37 cellular contexts compared by ENCODE assay signal in genomic region chr1:23066075-23066474, GRCh38. TPM values are rescaled to one million over a fixed set of nuclear protein-coding genes. Genes with fewer than 3 reads are reported as not detected.
"Had no signal": no experiment of that assay in that cellular context is flagged by ENCODE, and none has a peak within 500 bp of the region (broad histone marks: within the 10 kb centered on the region; RNA-seq: fewer than 3 reads in every experiment).

No MANE protein-coding gene starts in this region.

- H3K27me3 ChIP-seq: ascending aorta had no signal

- H3K9me3 Mint-ChIP-seq: activated CD4-positive, alpha-beta memory T cell treated with anti-CD3 and anti-CD28 coated beads for 36 hours; activated CD4-positive, alpha-beta T cell treated with anti-CD3 and anti-CD28 coated beads, Interleukin-2, amount 10 ng/mL, durations not matched to agents 7 days and 5 days; activated CD8-positive, alpha-beta T cell treated with anti-CD3 and anti-CD28 coated beads for 36 hours; activated naive CD4-positive, alpha-beta T cell treated with anti-CD3 and anti-CD28 coated beads, Interleukin-2, amount 10 ng/mL, durations not matched to agents 7 days and 5 days; activated naive CD4-positive, alpha-beta T cell treated with anti-CD3 and anti-CD28 coated beads, Interleukin-2, amount 50 U/mL, for 24 hours; activated naive CD8-positive, alpha-beta T cell treated with anti-CD3 and anti-CD28 coated beads, Interleukin-2, amount 10 ng/mL, durations not matched to agents 7 days and 5 days; activated naive CD8-positive, alpha-beta T cell treated with anti-CD3 and anti-CD28 coated beads, Interleukin-2, amount 50 U/mL, for 24 hours; activated T-cell treated with anti-CD3 and anti-CD28 coated beads, Interleukin-2, amount 50 U/mL, for 4 hours; activated T-helper 2 cell treated with anti-CD3 and anti-CD28 coated beads, Interferon-gamma antibody, Interleukin-2, Interleukin-4, amounts not matched to agents 10 μg/mL and 5 μg/mL and 100 μg/mL, durations not matched to agents 14 hours and 24 hours and 36 hours; brain; T-helper 1 cell treated with Interleukin-12 subunit alpha and Interleukin-12 subunit beta and Interleukin-4 antibody, amounts not matched to agents 30 μg/mL and 1 μg/mL, for 36 hours; T-helper 2 cell treated with Interferon-gamma antibody and Interleukin-4, amounts not matched to agents 5 μg/mL and 100 μg/mL, for 36 hours had no signal

- ATAC-seq: activated CD4-positive, alpha-beta T cell treated with anti-CD3 and anti-CD28 coated beads for 36 hours; activated CD4-positive, CD25-positive, alpha-beta regulatory T cell treated with anti-CD3 and anti-CD28 coated beads, Interleukin-2, amount 50 U/mL, for 24 hours; activated CD8-positive, alpha-beta T cell treated with anti-CD3 and anti-CD28 coated beads for 36 hours; activated naive CD8-positive, alpha-beta T cell treated with anti-CD3 and anti-CD28 coated beads, Interleukin-2, amount 50 U/mL, for 24 hours; activated T-cell treated with anti-CD3 and anti-CD28 coated beads, Interleukin-2, amount 50 U/mL, for 4 hours had no signal

- H3K9me3 ChIP-seq: ascending aorta had no signal

- DNase-seq: activated CD4-positive, alpha-beta memory T cell treated with anti-CD3 and anti-CD28 coated beads for 36 hours; activated CD4-positive, alpha-beta T cell treated with anti-CD3 and anti-CD28 coated beads for 1 hour; activated CD4-positive, alpha-beta T cell treated with anti-CD3 and anti-CD28 coated beads for 36 hours; activated CD4-positive, alpha-beta T cell treated with anti-CD3 and anti-CD28 coated beads for 48 hours; activated CD4-positive, alpha-beta T cell treated with anti-CD3 and anti-CD28 coated beads, Interleukin-2, amount 10 ng/mL, durations not matched to agents 7 days and 5 days; activated CD4-positive, CD25-positive, alpha-beta regulatory T cell; activated CD8-positive, alpha-beta memory T cell treated with anti-CD3 and anti-CD28 coated beads, Interleukin-2, amount 50 U/mL, for 4 hours; activated CD8-positive, alpha-beta T cell treated with anti-CD3 and anti-CD28 coated beads for 36 hours; activated effector memory CD4-positive, alpha-beta T cell treated with Interleukin-2 at 50 U/mL for 16 hours; activated gamma-delta T cell; activated naive CD4-positive, alpha-beta T cell treated with anti-CD3 and anti-CD28 coated beads, Interleukin-2, amount 10 ng/mL, durations not matched to agents 7 days and 5 days; activated naive CD4-positive, alpha-beta T cell treated with Interleukin-2 at 50 U/mL for 16 hours; activated naive CD8-positive, alpha-beta T cell treated with anti-CD3 and anti-CD28 coated beads, Interleukin-2, amount 10 ng/mL, durations not matched to agents 7 days and 5 days; activated naive CD8-positive, alpha-beta T cell treated with anti-CD3 and anti-CD28 coated beads, Interleukin-2, amount 50 U/mL, for 24 hours; activated T-cell treated with anti-CD3 and anti-CD28 coated beads for 4 hours; activated T-cell treated with anti-CD3 and anti-CD28 coated beads, Interleukin-2, amount 50 U/mL, for 1 hour; activated T-cell treated with anti-CD3 and anti-CD28 coated beads, Interleukin-2, amount 50 U/mL, for 4 hours; amygdala; anterior cingulate cortex; central memory CD4-positive, alpha-beta T cell; T-helper 1 cell; T-helper 2 cell; T-helper 9 cell had no signal

- H3K4me1 Mint-ChIP-seq: activated CD4-positive, alpha-beta T cell treated with anti-CD3 and anti-CD28 coated beads, Interleukin-2, amount 10 ng/mL, durations not matched to agents 7 days and 5 days; activated naive CD4-positive, alpha-beta T cell treated with anti-CD3 and anti-CD28 coated beads, Interleukin-2, amount 10 ng/mL, durations not matched to agents 7 days and 5 days; activated naive CD8-positive, alpha-beta T cell treated with anti-CD3 and anti-CD28 coated beads, Interleukin-2, amount 10 ng/mL, durations not matched to agents 7 days and 5 days had no signal

- H3K4me3 Mint-ChIP-seq: activated CD4-positive, alpha-beta memory T cell treated with anti-CD3 and anti-CD28 coated beads for 36 hours; activated CD4-positive, alpha-beta T cell treated with anti-CD3 and anti-CD28 coated beads for 36 hours; activated CD4-positive, alpha-beta T cell treated with anti-CD3 and anti-CD28 coated beads, Interleukin-2, amount 10 ng/mL, durations not matched to agents 7 days and 5 days; activated CD8-positive, alpha-beta T cell treated with anti-CD3 and anti-CD28 coated beads for 36 hours; activated naive CD4-positive, alpha-beta T cell treated with anti-CD3 and anti-CD28 coated beads, Interleukin-2, amount 10 ng/mL, durations not matched to agents 7 days and 5 days; activated naive CD4-positive, alpha-beta T cell treated with anti-CD3 and anti-CD28 coated beads, Interleukin-2, amount 50 U/mL, for 24 hours; activated naive CD8-positive, alpha-beta T cell; activated naive CD8-positive, alpha-beta T cell treated with anti-CD3 and anti-CD28 coated beads, Interleukin-2, amount 10 ng/mL, durations not matched to agents 7 days and 5 days; activated naive CD8-positive, alpha-beta T cell treated with anti-CD3 and anti-CD28 coated beads, Interleukin-2, amount 50 U/mL, for 24 hours; activated T-cell treated with anti-CD3 and anti-CD28 coated beads, Interleukin-2, amount 50 U/mL, for 4 hours; brain; T-helper 1 cell treated with Interleukin-12 subunit alpha and Interleukin-12 subunit beta and Interleukin-4 antibody, amounts not matched to agents 30 μg/mL and 1 μg/mL, for 36 hours; T-helper 2 cell treated with Interferon-gamma antibody and Interleukin-4, amounts not matched to agents 5 μg/mL and 100 μg/mL, for 36 hours had no signal

- H3K4me3 ChIP-seq: ascending aorta had no signal

- H3K27ac ChIP-seq: ascending aorta, VCaP had no signal

- H3K27ac Mint-ChIP-seq: activated CD4-positive, alpha-beta memory T cell treated with anti-CD3 and anti-CD28 coated beads for 36 hours; activated CD4-positive, alpha-beta T cell treated with anti-CD3 and anti-CD28 coated beads for 36 hours; activated CD4-positive, alpha-beta T cell treated with anti-CD3 and anti-CD28 coated beads, Interleukin-2, amount 10 ng/mL, durations not matched to agents 7 days and 5 days; activated CD8-positive, alpha-beta T cell treated with anti-CD3 and anti-CD28 coated beads for 36 hours; activated naive CD4-positive, alpha-beta T cell treated with anti-CD3 and anti-CD28 coated beads, Interleukin-2, amount 10 ng/mL, durations not matched to agents 7 days and 5 days; activated naive CD4-positive, alpha-beta T cell treated with anti-CD3 and anti-CD28 coated beads, Interleukin-2, amount 50 U/mL, for 24 hours; activated naive CD8-positive, alpha-beta T cell; activated naive CD8-positive, alpha-beta T cell treated with anti-CD3 and anti-CD28 coated beads, Interleukin-2, amount 10 ng/mL, durations not matched to agents 7 days and 5 days; activated naive CD8-positive, alpha-beta T cell treated with anti-CD3 and anti-CD28 coated beads, Interleukin-2, amount 50 U/mL, for 24 hours; activated T-helper 2 cell treated with anti-CD3 and anti-CD28 coated beads, Interferon-gamma antibody, Interleukin-2, Interleukin-4, amounts not matched to agents 10 μg/mL and 5 μg/mL and 100 μg/mL, durations not matched to agents 14 hours and 24 hours and 36 hours; T-helper 1 cell treated with Interleukin-12 subunit alpha and Interleukin-12 subunit beta and Interleukin-4 antibody, amounts not matched to agents 30 μg/mL and 1 μg/mL, for 36 hours had no signal

- H3K27me3 Mint-ChIP-seq: activated CD4-positive, alpha-beta memory T cell treated with anti-CD3 and anti-CD28 coated beads for 36 hours; activated CD4-positive, alpha-beta T cell treated with anti-CD3 and anti-CD28 coated beads for 36 hours; activated CD4-positive, alpha-beta T cell treated with anti-CD3 and anti-CD28 coated beads, Interleukin-2, amount 10 ng/mL, durations not matched to agents 7 days and 5 days; activated CD8-positive, alpha-beta T cell treated with anti-CD3 and anti-CD28 coated beads for 36 hours; activated naive CD4-positive, alpha-beta T cell treated with anti-CD3 and anti-CD28 coated beads, Interleukin-2, amount 10 ng/mL, durations not matched to agents 7 days and 5 days; activated naive CD4-positive, alpha-beta T cell treated with anti-CD3 and anti-CD28 coated beads, Interleukin-2, amount 50 U/mL, for 24 hours; activated naive CD8-positive, alpha-beta T cell; activated naive CD8-positive, alpha-beta T cell treated with anti-CD3 and anti-CD28 coated beads, Interleukin-2, amount 10 ng/mL, durations not matched to agents 7 days and 5 days; activated naive CD8-positive, alpha-beta T cell treated with anti-CD3 and anti-CD28 coated beads, Interleukin-2, amount 50 U/mL, for 24 hours; brain had no signal

RNA-seq across cellular contexts. Expression of gene TEX46, which starts 50.4 kb away (rescaled TPM):
- total RNA-seq: activated CD4-positive, alpha-beta memory T cell treated with anti-CD3 and anti-CD28 coated beads for 36 hours; activated CD4-positive, alpha-beta T cell treated with anti-CD3 and anti-CD28 coated beads, Interleukin-2, amount 10 ng/mL, durations not matched to agents 7 days and 5 days; activated CD8-positive, alpha-beta memory T cell treated with anti-CD3 and anti-CD28 coated beads for 36 hours; activated CD8-positive, alpha-beta T cell treated with anti-CD3 and anti-CD28 coated beads for 36 hours; activated naive CD8-positive, alpha-beta T cell treated with anti-CD3 and anti-CD28 coated beads, Interleukin-2, amount 10 ng/mL, durations not matched to agents 7 days and 5 days; activated T-cell treated with anti-CD3 and anti-CD28 coated beads, Interleukin-2, amount 50 U/mL, for 4 hours; activated T-helper 2 cell treated with anti-CD3 and anti-CD28 coated beads, Interferon-gamma antibody, Interleukin-2, Interleukin-4, amounts not matched to agents 10 μg/mL and 5 μg/mL and 100 μg/mL, durations not matched to agents 14 hours and 24 hours and 36 hours; ascending aorta; bronchial epithelial cell; cardiac septum; cerebellum had no signal
- polyA plus RNA-seq: adipose tissue had no signal
